27 cellular contexts compared by ENCODE assay signal in genomic region chr11:119909495-119909894, GRCh38.
"Had no signal": no experiment of that assay in that cellular context is flagged by ENCODE, and none has a peak within 500 bp of the region (broad histone marks: within the 10 kb centered on the region; RNA-seq: fewer than 3 reads in every experiment).

No MANE protein-coding gene starts in this region.

- H3K27me3 Mint-ChIP-seq: progenitor cell of endocrine pancreas had no signal

- H3K27ac ChIP-seq: cardiac muscle cell, spleen, tibial artery, uterus had no signal

- ATAC-seq: activated T-helper 17 cell treated with anti-CD3 and anti-CD28 coated beads, Interleukin-2, amount 50 U/mL, for 72 hours; left lobe of liver; naive thymus-derived CD8-positive, alpha-beta T cell; WTC11 had no signal

- H3K36me3 ChIP-seq: cardiac muscle cell, spleen, tibial artery, uterus had no signal

- H3K4me3 ChIP-seq: cardiac muscle cell, lung, spleen, tibial artery, uterus had no signal

- DNase-seq: activated CD4-positive, alpha-beta T cell treated with anti-CD3 and anti-CD28 coated beads, Interleukin-2, amount 50 U/mL, for 4 hours; activated CD8-positive, alpha-beta memory T cell treated with anti-CD3 and anti-CD28 coated beads for 24 hours; activated CD8-positive, alpha-beta memory T cell treated with anti-CD3 and anti-CD28 coated beads, Interleukin-2, amount 50 U/mL, for 4 hours; activated naive CD4-positive, alpha-beta T cell treated with Interleukin-2 at 50 U/mL for 16 hours; activated naive CD8-positive, alpha-beta T cell treated with anti-CD3 and anti-CD28 coated beads, Interleukin-2, amount 10 ng/mL, durations not matched to agents 7 days and 5 days; activated T-cell treated with anti-CD3 and anti-CD28 coated beads, Interleukin-2, amount 50 U/mL, for 24 hours; amniotic stem cell; effector CD8-positive, alpha-beta T cell; erythroblast; foreskin fibroblast; kidney; naive thymus-derived CD8-positive, alpha-beta T cell; retina; stimulated activated CD4-positive, alpha-beta T cell treated with anti-CD3 and anti-CD28 coated beads, Interleukin-4, amount 100 ng/mL, for 1 hour; stimulated activated naive CD4-positive, alpha-beta T cell; T1000; tibial artery; uterus had no signal

- H3K9me3 Mint-ChIP-seq: activated naive CD8-positive, alpha-beta T cell treated with anti-CD3 and anti-CD28 coated beads, Interleukin-2, amount 10 ng/mL, durations not matched to agents 7 days and 5 days; activated T-cell treated with anti-CD3 and anti-CD28 coated beads, Interleukin-2, amount 50 U/mL, for 24 hours; activated T-helper 17 cell treated with anti-CD3 and anti-CD28 coated beads, Interleukin-2, amount 50 U/mL, for 72 hours; dendritic cell treated with granulocyte-macrophage colony-stimulating factor and Interleukin-4, amounts not matched to agents 40 ng/mL and 50 ng/mL, for 4 days had no signal

- FAIRE-seq: kidney had no signal

- H3K4me1 Mint-ChIP-seq: activated naive CD8-positive, alpha-beta T cell treated with anti-CD3 and anti-CD28 coated beads, Interleukin-2, amount 10 ng/mL, durations not matched to agents 7 days and 5 days; activated T-helper 17 cell treated with anti-CD3 and anti-CD28 coated beads, Interleukin-2, amount 50 U/mL, for 72 hours; naive thymus-derived CD8-positive, alpha-beta T cell had no signal

- H3K9me3 ChIP-seq: tibial artery, uterus had no signal

- H3K36me3 Mint-ChIP-seq: activated naive CD8-positive, alpha-beta T cell treated with anti-CD3 and anti-CD28 coated beads, Interleukin-2, amount 10 ng/mL, durations not matched to agents 7 days and 5 days; naive thymus-derived CD8-positive, alpha-beta T cell; WTC11 had no signal

- H3K27ac Mint-ChIP-seq: activated naive CD8-positive, alpha-beta T cell treated with anti-CD3 and anti-CD28 coated beads, Interleukin-2, amount 10 ng/mL, durations not matched to agents 7 days and 5 days; activated T-cell treated with anti-CD3 and anti-CD28 coated beads, Interleukin-2, amount 50 U/mL, for 24 hours; activated T-helper 17 cell treated with anti-CD3 and anti-CD28 coated beads, Interleukin-2, amount 50 U/mL, for 72 hours; dendritic cell treated with granulocyte-macrophage colony-stimulating factor and Interleukin-4, amounts not matched to agents 40 ng/mL and 50 ng/mL, for 4 days; progenitor cell of endocrine pancreas; T-helper 1 cell treated with Interleukin-12 subunit alpha and Interleukin-12 subunit beta and Interleukin-4 antibody, amounts not matched to agents 30 μg/mL and 1 μg/mL, for 36 hours; WTC11 had no signal

- H3K4me1 ChIP-seq: tibial artery, uterus had no signal

- H3K27me3 ChIP-seq: cardiac muscle cell, uterus had no signal

- H3K4me3 Mint-ChIP-seq: activated naive CD8-positive, alpha-beta T cell treated with anti-CD3 and anti-CD28 coated beads, Interleukin-2, amount 10 ng/mL, durations not matched to agents 7 days and 5 days; activated T-cell treated with anti-CD3 and anti-CD28 coated beads, Interleukin-2, amount 50 U/mL, for 24 hours; activated T-helper 17 cell treated with anti-CD3 and anti-CD28 coated beads, Interleukin-2, amount 50 U/mL, for 72 hours; dendritic cell treated with granulocyte-macrophage colony-stimulating factor and Interleukin-4, amounts not matched to agents 40 ng/mL and 50 ng/mL, for 4 days; naive thymus-derived CD8-positive, alpha-beta T cell; T-helper 1 cell treated with Interleukin-12 subunit alpha and Interleukin-12 subunit beta and Interleukin-4 antibody, amounts not matched to agents 30 μg/mL and 1 μg/mL, for 36 hours; WTC11 had no signal
